Comparison of ENCODE assay signal across 15 cellular contexts in the genomic region with DNA sequence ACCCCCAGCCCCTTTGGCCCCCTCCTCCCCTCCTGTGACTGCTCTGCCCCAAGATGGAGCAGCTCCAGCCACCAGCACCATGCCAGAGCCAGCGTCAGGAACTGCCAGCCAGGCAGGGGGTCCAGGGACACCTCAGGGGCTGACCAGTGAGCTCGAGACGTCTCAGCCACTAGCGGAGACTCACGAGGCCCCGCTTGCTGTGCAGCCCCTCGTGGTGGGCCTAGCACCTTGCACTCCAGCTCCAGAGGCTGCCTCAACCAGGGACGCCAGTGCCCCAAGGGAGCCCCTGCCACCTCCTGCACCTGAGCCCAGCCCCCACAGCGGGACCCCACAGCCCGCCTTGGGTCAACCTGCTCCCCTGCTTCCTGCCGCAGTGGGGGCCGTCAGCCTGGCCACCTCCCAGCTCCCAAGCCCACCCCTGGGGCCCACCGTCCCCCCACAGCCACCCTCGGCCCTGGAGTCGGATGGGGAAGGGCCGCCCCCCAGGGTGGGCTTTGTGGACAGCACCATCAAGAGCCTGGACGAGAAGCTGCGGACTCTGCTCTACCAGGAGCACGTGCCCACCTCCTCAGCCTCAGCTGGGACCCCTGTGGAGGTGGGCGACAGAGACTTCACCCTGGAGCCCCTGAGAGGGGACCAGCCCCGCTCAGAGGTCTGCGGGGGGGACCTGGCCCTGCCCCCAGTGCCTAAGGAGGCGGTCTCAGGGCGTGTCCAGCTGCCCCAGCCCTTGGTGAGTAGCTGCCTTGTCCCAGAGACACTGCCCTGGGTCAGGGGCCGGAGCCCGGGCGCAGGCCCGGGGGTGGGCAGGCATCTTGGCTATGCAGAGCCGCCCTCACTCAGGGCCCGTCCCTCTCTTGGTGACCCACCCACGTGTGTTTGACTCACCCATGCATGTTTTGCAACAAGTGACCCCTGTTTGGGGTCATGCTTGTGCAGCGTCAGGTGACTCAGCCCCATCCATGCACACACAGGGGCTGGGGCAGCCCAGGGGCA.
DNase-seq lines count a peak whose midpoint lies in the region; ATAC-seq and TF ChIP-seq lines count a peak whose summit lies in the region.
"Had no signal": no experiment of that assay in that cellular context is flagged by ENCODE, and none has a peak within 500 bp of the region (broad histone marks: within the 10 kb centered on the region; RNA-seq: fewer than 3 reads in every experiment).

No MANE protein-coding gene starts in this region.

- TF ChIP-seq CTCF in PC-3 (conservative IDR thresholded peaks at IDR 0.05; ENCODE audit: low read depth, low read length) = no peak
- no peak for TF ChIP-seq CTCF in foreskin fibroblast (IDR thresholded peaks at IDR 0.05; ENCODE audit: low read depth, low read length)

- H3K4me2 ChIP-seq in GM23248 (ENCODE audit: unreplicated experiment) (no peak overlapping the region), PC-3 (ENCODE audit: low read length) (no peak overlapping the region)

- POLR2A ChIA-PET in PC-3 (lab: Charles Lee; ENCODE audit: unreplicated experiment) = no interaction called here

- H3K27ac ChIP-seq in GM23248 (no peak overlapping the region), PC-3 (ENCODE audit: low read length) (no peak overlapping the region)
- H3K27ac ChIP-seq: uterus had no signal

- H3K36me3 ChIP-seq in GM23248 (ENCODE audit: low read depth) = no peaks in the 10 kb centered on the region
- no peaks in the 10 kb centered on the region for H3K36me3 ChIP-seq in PC-3 (ENCODE audit: low read depth, low read length)
- H3K36me3 ChIP-seq: uterus had no signal

- peak; percentile 60 for DNase-seq in GM23248
- DNase-seq in PC-3 = peak; percentile 73
- peak; percentile 21 to 41 for DNase-seq in foreskin fibroblast
- peak; percentile 84 for DNase-seq in renal cortical epithelial cell (ENCODE audit: low read depth)
- DNase-seq in NCI-H2171 (lab: John Stamatoyannopoulos, UW) = no peak
- DNase-seq in NCI-H1694 treated with DMSO at 0.1 percent for 48 hours (lab: John Stamatoyannopoulos, UW) = no peak
- DNase-seq: activated CD4-positive, CD25-positive, alpha-beta regulatory T cell; activated naive CD4-positive, alpha-beta T cell treated with Interleukin-2 at 50 U/mL for 16 hours; effector memory CD8-positive, alpha-beta T cell; immature natural killer cell; NCI-H1694; nucleus accumbens had no signal

- H2AFZ ChIP-seq in GM23248 = no peak overlapping the region
- no peak overlapping the region for H2AFZ ChIP-seq in PC-3 (ENCODE audit: low read length)

- H4K20me1 ChIP-seq in GM23248 (ENCODE audit: insufficient read depth) (no peaks in the 10 kb centered on the region), PC-3 (ENCODE audit: low read length) (no peaks in the 10 kb centered on the region)

- no peak overlapping the region for H3K9ac ChIP-seq in GM23248
- H3K9ac ChIP-seq in PC-3 (ENCODE audit: low read length) = no peak overlapping the region

- no peaks in the 10 kb centered on the region for H3K4me1 ChIP-seq in GM23248 (ENCODE audit: insufficient read depth)
- no peaks in the 10 kb centered on the region for H3K4me1 ChIP-seq in PC-3 (ENCODE audit: insufficient read depth, low read length)
- H3K4me1 ChIP-seq: uterus had no signal

- BruUV-seq in PC-3 (replicated peaks; lab: Mats Ljungman, UMichigan) = no TSS peak

- ATAC-seq in PC-3 (peak; percentile 65), GM19452 (IDR thresholded peaks at IDR 0.05; ENCODE audit: unreplicated experiment) (no peak), GM19455 (IDR thresholded peaks at IDR 0.05; ENCODE audit: unreplicated experiment) (no peak)
- ATAC-seq: effector memory CD8-positive, alpha-beta T cell had no signal

- CTCF ChIA-PET in PC-3 (lab: Charles Lee) = no interaction called here

- H3F3A ChIP-seq in GM23248 (ENCODE audit: insufficient read depth) (no peaks in the 10 kb centered on the region), PC-3 (ENCODE audit: low read length, unreplicated experiment) (no peaks in the 10 kb centered on the region)

- no peaks in the 10 kb centered on the region for H3K9me3 ChIP-seq in GM23248 (ENCODE audit: low read depth)
- no peaks in the 10 kb centered on the region for H3K9me3 ChIP-seq in PC-3 (ENCODE audit: low read length)
- H3K9me3 ChIP-seq: uterus had no signal

- intact Hi-C loops in PC-3 (cut with micrococcal nuclease) = no loop called here

- H3K9me2 ChIP-seq in GM23248 (ENCODE audit: insufficient read depth) (no peaks in the 10 kb centered on the region), PC-3 (replicated peaks; ENCODE audit: low read length) (no peaks in the 10 kb centered on the region)

- H3K4me3 ChIP-seq in GM23248 = no peak overlapping the region
- H3K4me3 ChIP-seq in PC-3 (ENCODE audit: low read length) = no peak overlapping the region
- no peak overlapping the region for H3K4me3 ChIP-seq in foreskin fibroblast (ENCODE audit: low read depth in 1 of 2, low read length in 2 of 2)
- H3K4me3 ChIP-seq: uterus had no signal

- H3K79me2 ChIP-seq in GM23248 (ENCODE audit: insufficient read depth) (no peaks in the 10 kb centered on the region), PC-3 (ENCODE audit: low read length) (no peaks in the 10 kb centered on the region)

- WGBS in GM23248 (ENCODE audit: low coverage in 1 of 2, low lambda C conversion rate in 2 of 2, missing lambda C conversion rate in 2 of 2), 2 experiments = 65 to 72% methylated on average over 24 to 30 of the region's 32 CpGs

- in situ Hi-C loops in GM23248 (cut with MboI) = no loop called here

- H3K27me3 ChIP-seq in GM23248 (replicated peaks; ENCODE audit: insufficient read depth) (no peaks in the 10 kb centered on the region), PC-3 (ENCODE audit: low read length) (no peaks in the 10 kb centered on the region)
- H3K27me3 ChIP-seq: uterus had no signal

Comparison
In these comparisons a context has a peak if more than half of its experiments do, and no peak if none do; other contexts are left out.
1. DNase-seq: peak in GM23248 (single experiment), PC-3 (single experiment), foreskin fibroblast (2 of 2) and renal cortical epithelial cell (single experiment); none in NCI-H2171 (single experiment) and NCI-H1694 treated with DMSO at 0.1 percent for 48 hours (single experiment).